ENCODE assay signal across 8 cellular contexts in genomic region chr12:49019120-49019430, GRCh38. TPM values are rescaled to one million over a fixed set of nuclear protein-coding genes. Genes with fewer than 3 reads are reported as not detected.
DNase-seq lines count a peak whose midpoint lies in the region; ATAC-seq and TF ChIP-seq lines count a peak whose summit lies in the region.

No MANE protein-coding gene starts in this region.

- H3K27me3 ChIP-seq in CD4-positive, alpha-beta T cell (ENCODE audit: control insufficient read depth, insufficient read depth, low read length): no peaks in the 10 kb centered on the region
- no peaks in the 10 kb centered on the region for H3K27me3 ChIP-seq in heart right ventricle
- no peaks in the 10 kb centered on the region for H3K27me3 ChIP-seq in smooth muscle cell (ENCODE audit: low read depth)

- peak overlapping the region; percentile 99 for H3K27ac Mint-ChIP-seq in CD4-positive, alpha-beta T cell

- peaks cover 22% of the 10 kb centered on the region for H3K79me2 ChIP-seq in smooth muscle cell (ENCODE audit: low read depth)

- peak overlapping the region; percentile 84 for H3K4me2 ChIP-seq in smooth muscle cell

- no peaks in the 10 kb centered on the region for H3K9me3 ChIP-seq in CD4-positive, alpha-beta T cell (ENCODE audit: control insufficient read depth, low read length)
- H3K9me3 ChIP-seq in heart right ventricle: no peaks in the 10 kb centered on the region
- H3K9me3 ChIP-seq in smooth muscle cell (replicated peaks; ENCODE audit: low read depth): no peaks in the 10 kb centered on the region

- H3K4me1 ChIP-seq in heart right ventricle: peaks cover 0 to 51% (median 32%) of the 10 kb centered on the region in 9 donors
- peaks cover 8% of the 10 kb centered on the region for H3K4me1 ChIP-seq in smooth muscle cell (ENCODE audit: low read depth)

- no peaks in the 10 kb centered on the region for H3K9me3 Mint-ChIP-seq in CD4-positive, alpha-beta T cell

- H3K4me3 ChIP-seq in HFF-Myc (replicated peaks; ENCODE audit: low read depth, low read length) (peak overlapping the region; percentile 55), WI38 (ENCODE audit: low read depth, low read length) (peak overlapping the region; percentile 94), heart right ventricle (peak overlapping the region; percentile 16 to 92 (median 81)), smooth muscle cell (peak overlapping the region; percentile 87)

- peaks cover 49% of the 10 kb centered on the region for H3K4me1 Mint-ChIP-seq in CD4-positive, alpha-beta T cell (ENCODE audit: low read depth)

- TF ChIP-seq CTCF in CD4-positive, alpha-beta T cell (IDR thresholded peaks at IDR 0.05): no peak
- no peak for TF ChIP-seq CTCF in HFF-Myc (IDR thresholded peaks at IDR 0.05; ENCODE audit: low read depth, low read length, missing control alignments)
- TF ChIP-seq CTCF in WI38 (IDR thresholded peaks at IDR 0.05; ENCODE audit: low read depth, low read length): no peak
- TF ChIP-seq CTCF in heart right ventricle (IDR thresholded peaks at IDR 0.05): no peak
- no peak for TF ChIP-seq CTCF in smooth muscle cell (IDR thresholded peaks at IDR 0.05; ENCODE audit: borderline replicate concordance, insufficient read depth, poor library complexity, severe bottlenecking)

- peak overlapping the region; percentile 94 for H3K27ac ChIP-seq in CD4-positive, alpha-beta T cell (ENCODE audit: low read depth, low read length)
- H3K27ac ChIP-seq in heart right ventricle (peak overlapping the region; percentile 78 to 99 (median 96)), smooth muscle cell (ENCODE audit: low read depth) (peak overlapping the region; percentile 97)

- H3K9ac ChIP-seq in smooth muscle cell (ENCODE audit: low read depth): peak overlapping the region; percentile 95

- H3K36me3 ChIP-seq in heart right ventricle (peaks cover 0 to 46% (median 22%) of the 10 kb centered on the region in 9 donors), smooth muscle cell (ENCODE audit: low read depth) (no peaks in the 10 kb centered on the region)

- peak overlapping the region; percentile 6 for H2AFZ ChIP-seq in smooth muscle cell (ENCODE audit: low read depth)

- POLR2A ChIA-PET in CD4-positive, alpha-beta T cell (lab: Charles Lee): interaction anchor here (0.9 to 1.9 kb wide), 5 partner anchors 22 to 722 kb away, joined by 3 to 5 read pairs (median 4); partner anchors contain the start of genes RHEBL1, TMBIM6 and TUBA1B

- no peak for DNase-seq in CD4-positive, alpha-beta T cell
- DNase-seq in HFF-Myc (ENCODE audit: extremely low read depth, low read depth) (no peak), heart right ventricle (no peak), smooth muscle cell (lab: John Stamatoyannopoulos, UW; ENCODE audit: unreplicated experiment) (no peak), LoVo (ENCODE audit: low spot score) (no peak)
- no peak for DNase-seq in activated effector memory CD4-positive, alpha-beta T cell treated with Interleukin-2 at 50 U/mL for 16 hours

- CTCF ChIA-PET in CD4-positive, alpha-beta T cell (lab: Charles Lee): interaction anchor here (0.6 to 2.9 kb wide), 13 partner anchors 10 to 266 kb away, joined by 3 to 39 read pairs (median 4); partner anchors contain the start of genes DDN and WNT1

- H3F3A ChIP-seq in smooth muscle cell (ENCODE audit: low read depth): peaks cover 6% of the 10 kb centered on the region

- H3K4me3 Mint-ChIP-seq in CD4-positive, alpha-beta T cell: peak overlapping the region; percentile 97

- WGBS in heart right ventricle, 2 donors: 7 to 8% methylated on average over 8 of the region's 8 CpGs
- WGBS in smooth muscle cell (ENCODE audit: low lambda C conversion rate): 7% methylated on average over 8 of the region's 8 CpGs

- intact Hi-C loops in CD4-positive, alpha-beta T cell (cut with DNase I, micrococcal nuclease): loop anchor here in 1 of 2 experiments (2.0 kb wide), 2 partner anchors 38 to 166 kb away; partner anchors contain the start of gene DDX23
- intact Hi-C loops in heart right ventricle (cut with DNase I): loop anchor here in 1 of 10 donors (2.0 kb wide), 1 partner anchor 38 kb away; no protein-coding TSS in a partner anchor

- peaks cover 11% of the 10 kb centered on the region for H4K20me1 ChIP-seq in smooth muscle cell (ENCODE audit: low read depth)

- H3K27me3 Mint-ChIP-seq in CD4-positive, alpha-beta T cell: no peaks in the 10 kb centered on the region

- peak; percentile 32 for ATAC-seq in CD4-positive, alpha-beta T cell (ENCODE audit: poor library complexity)
- peak; percentile 4 to 16 (median 13) for ATAC-seq in heart right ventricle
- ATAC-seq in HG03135 (IDR thresholded peaks at IDR 0.05; ENCODE audit: unreplicated experiment): no peak

- peaks cover 74% of the 10 kb centered on the region for H3K36me3 Mint-ChIP-seq in CD4-positive, alpha-beta T cell (ENCODE audit: low read depth)

RNA-seq across cellular contexts. Expression of gene PRKAG1, which starts 0.5 kb away (rescaled TPM):
- 10 to 100 TPM; 34.6 to 38.2 TPM for total RNA-seq in CD4-positive, alpha-beta T cell
- total RNA-seq in heart right ventricle (100 to 1,000 TPM in 5 of 10 donors, 10 to 100 TPM in 5; 79.4 to 110 (median 100) TPM), smooth muscle cell (61.5 and 62.6 TPM in 2 replicates)
- polyA plus RNA-seq in heart right ventricle (10 to 100 TPM; 71.0 to 77.5 TPM), smooth muscle cell (39.4 and 42.5 TPM in 2 replicates)

RNA-seq across cellular contexts. Expression of gene DDN, which starts 19.9 kb away (rescaled TPM):
- under 1 TPM; 0.30 to 0.47 TPM for total RNA-seq in CD4-positive, alpha-beta T cell
- total RNA-seq in heart right ventricle (1 to 10 TPM in 1 of 10 donors, under 1 TPM in 9; 0.19 to 1.4 (median 0.49) TPM), smooth muscle cell (0.13 and 1.8 TPM in 2 replicates)
- polyA plus RNA-seq in heart right ventricle (under 1 TPM; 0.19 to 0.37 TPM), smooth muscle cell (0.03 and 1.2 TPM in 2 replicates)

RNA-seq across cellular contexts. Expression of gene WNT1, which starts 41.0 kb away (rescaled TPM):
- total RNA-seq in CD4-positive, alpha-beta T cell: 1 to 10 TPM; 1.8 to 2.7 TPM
- not detected for total RNA-seq in heart right ventricle
- not detected for polyA plus RNA-seq in heart right ventricle
- not detected in 2 replicates for total RNA-seq in smooth muscle cell
- not detected in 2 replicates for polyA plus RNA-seq in smooth muscle cell

RNA-seq across cellular contexts. Expression of gene KMT2D, which starts 41.5 kb away (rescaled TPM):
- total RNA-seq in CD4-positive, alpha-beta T cell: 100 to 1,000 TPM; 107 to 110 TPM
- total RNA-seq in heart right ventricle (10 to 100 TPM; 32.6 to 65.3 (median 54.2) TPM), smooth muscle cell (22.8 and 25.9 TPM in 2 replicates)
- polyA plus RNA-seq in heart right ventricle (10 to 100 TPM in 1 of 2 donors, 1 to 10 TPM in 1; 9.6 to 60.6 TPM), smooth muscle cell (24.6 and 37.2 TPM in 2 replicates)

RNA-seq across cellular contexts. Expression of gene WNT10B, which starts 47.5 kb away (rescaled TPM):
- total RNA-seq in CD4-positive, alpha-beta T cell: 10 to 100 TPM; 10.8 TPM
- under 1 TPM in 9 of 10 donors, not detected in 1; 0.13 to 0.47 (median 0.20) TPM for total RNA-seq in heart right ventricle
- under 1 TPM; 0.20 to 0.22 TPM for polyA plus RNA-seq in heart right ventricle
- 0.13 and 0.49 TPM in 2 replicates for total RNA-seq in smooth muscle cell
- 0.14 and 1.2 TPM in 2 replicates for polyA plus RNA-seq in smooth muscle cell
